8 cellular contexts compared by ENCODE assay signal in the genomic region with DNA sequence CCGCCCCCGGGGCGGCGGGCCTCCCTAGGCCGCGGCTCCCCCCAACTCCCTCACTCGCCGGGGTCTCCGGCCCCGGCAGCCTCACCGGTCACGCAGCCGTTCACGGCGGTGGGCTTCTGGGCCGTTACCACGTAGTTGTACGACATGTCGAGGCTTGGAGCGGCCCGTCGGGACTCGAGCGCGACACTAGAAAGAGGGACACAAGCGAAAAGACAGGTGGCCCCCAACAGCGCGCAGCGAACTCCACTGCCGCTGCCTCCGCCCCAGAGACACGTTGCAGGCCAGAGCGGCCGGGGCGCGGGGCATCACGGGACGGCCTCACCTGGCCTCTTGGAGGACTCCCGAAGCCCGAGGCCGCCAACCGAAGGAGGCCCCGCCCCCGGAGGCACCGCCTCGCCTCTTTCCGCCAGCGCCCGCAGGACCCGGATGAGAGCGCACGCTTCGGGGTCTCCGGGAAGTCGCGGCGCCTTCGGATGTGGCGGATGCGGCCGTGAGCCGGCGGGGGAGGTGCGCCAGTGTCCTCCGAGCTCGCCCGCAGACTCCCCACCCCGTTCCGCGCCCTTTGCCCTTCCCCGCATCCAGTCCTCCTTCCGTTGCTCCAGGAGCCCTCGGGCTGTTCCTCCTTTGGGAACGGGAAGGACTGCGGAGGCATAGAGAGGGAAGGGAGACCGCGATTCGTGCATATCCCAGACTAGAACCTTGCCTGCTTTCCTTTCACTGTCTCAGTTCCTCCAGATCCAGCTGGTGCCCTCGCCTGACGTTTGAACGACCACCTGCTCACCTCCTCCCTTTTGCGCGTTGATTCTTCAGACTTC. TPM values are rescaled to one million over a fixed set of nuclear protein-coding genes. Genes with fewer than 3 reads are reported as not detected.
DNase-seq lines count a peak whose midpoint lies in the region; FAIRE-seq and TF ChIP-seq lines count a peak whose summit lies in the region.

A gene (minus strand): TSS at position 283 of the 815 bp plus-strand sequence. CDS start 137 bp downstream, at position 146.
A gene with protein sequence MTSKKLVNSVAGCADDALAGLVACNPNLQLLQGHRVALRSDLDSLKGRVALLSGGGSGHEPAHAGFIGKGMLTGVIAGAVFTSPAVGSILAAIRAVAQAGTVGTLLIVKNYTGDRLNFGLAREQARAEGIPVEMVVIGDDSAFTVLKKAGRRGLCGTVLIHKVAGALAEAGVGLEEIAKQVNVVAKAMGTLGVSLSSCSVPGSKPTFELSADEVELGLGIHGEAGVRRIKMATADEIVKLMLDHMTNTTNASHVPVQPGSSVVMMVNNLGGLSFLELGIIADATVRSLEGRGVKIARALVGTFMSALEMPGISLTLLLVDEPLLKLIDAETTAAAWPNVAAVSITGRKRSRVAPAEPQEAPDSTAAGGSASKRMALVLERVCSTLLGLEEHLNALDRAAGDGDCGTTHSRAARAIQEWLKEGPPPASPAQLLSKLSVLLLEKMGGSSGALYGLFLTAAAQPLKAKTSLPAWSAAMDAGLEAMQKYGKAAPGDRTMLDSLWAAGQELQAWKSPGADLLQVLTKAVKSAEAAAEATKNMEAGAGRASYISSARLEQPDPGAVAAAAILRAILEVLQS (plus strand): TSS at position 406 of the 815 bp plus-strand sequence. CDS start 1,501 bp downstream, outside the sequence.

- peak within 1 kb of the TSS; percentile 20 for H4K8ac ChIP-seq in neuronal stem cell (ENCODE audit: low read depth, low read length)

- H3K27me3 ChIP-seq in neuronal stem cell (ENCODE audit: control insufficient read depth in 3 of 3, insufficient read depth in 3 of 3, low read depth in 1 of 3, low read length in 3 of 3) (no peaks in the 10 kb centered on the region), subcutaneous abdominal adipose tissue (ENCODE audit: control insufficient read depth in 5 of 5, insufficient read depth in 4 of 5, low read length in 5 of 5) (no peaks in the 10 kb centered on the region)

- peaks cover 1% of the 10 kb centered on the region; the same call in 1 of the 2 replicates for H3K27me3 Mint-ChIP-seq in HFFc6 (ENCODE audit: insufficient read depth)
- no peaks in the 10 kb centered on the region for H3K27me3 Mint-ChIP-seq in activated naive CD4-positive, alpha-beta T cell treated with anti-CD3 and anti-CD28 coated beads for 36 hours (ENCODE audit: low read depth)

- peak within 1 kb of the TSS; percentile 75 for H3K4me2 ChIP-seq in neuronal stem cell (ENCODE audit: insufficient read depth, low read length, poor library complexity, severe bottlenecking)

- H3K4me1 Mint-ChIP-seq in HFFc6 (ENCODE audit: low read depth), result peaks cover 62% of the 10 kb centered on the region
- peaks cover 73% of the 10 kb centered on the region for H3K4me1 Mint-ChIP-seq in activated naive CD4-positive, alpha-beta T cell treated with anti-CD3 and anti-CD28 coated beads for 36 hours (ENCODE audit: low read depth)

- H3K36me3 ChIP-seq in neuronal stem cell (replicated peaks in 1 of 2; ENCODE audit: control insufficient read depth in 2 of 2, insufficient read depth in 2 of 2, low read length in 2 of 2) (peaks cover 8 to 38% of the 10 kb centered on the region in 2 donors), subcutaneous abdominal adipose tissue (ENCODE audit: control insufficient read depth in 5 of 5, insufficient read depth in 5 of 5, low read length in 5 of 5) (peaks cover 5 to 21% (median 15%) of the 10 kb centered on the region in 5 donors)

- H2AK5ac ChIP-seq in neuronal stem cell (ENCODE audit: low read depth, low read length), result peak within 1 kb of the TSS; percentile 96

- peak within 1 kb of the TSS; percentile 77 for H3K4me3 ChIP-seq in NB4 (ENCODE audit: low read depth, low read length)
- peak within 1 kb of the TSS; percentile 96 to 99 for H3K4me3 ChIP-seq in neuronal stem cell (ENCODE audit: low read length in 2 of 2)
- H3K4me3 ChIP-seq in subcutaneous abdominal adipose tissue (ENCODE audit: low read depth in 1 of 5, low read length in 5 of 5), result peak within 1 kb of the TSS; percentile 92 to 98 (median 92)

- CTCF ChIA-PET in activated naive CD4-positive, alpha-beta T cell treated with anti-CD3 and anti-CD28 coated beads for 36 hours (lab: Charles Lee), result interaction anchor here (1.1 to 9.2 kb wide), 6 partner anchors 28 to 236 kb away, joined by 4 to 243 read pairs (median 24); a partner anchor contains a TSS

- H3K4me1 ChIP-seq in neuronal stem cell (ENCODE audit: control insufficient read depth in 2 of 2, insufficient read depth in 1 of 2, low read depth in 1 of 2, low read length in 2 of 2) (peaks cover 11 to 37% of the 10 kb centered on the region in 2 donors), subcutaneous abdominal adipose tissue (ENCODE audit: control insufficient read depth in 5 of 5, insufficient read depth in 5 of 5, low read length in 5 of 5) (peaks cover 10 to 41% (median 38%) of the 10 kb centered on the region in 5 donors)

- H3K9me3 ChIP-seq in neuronal stem cell (replicated peaks in 1 of 2; ENCODE audit: control insufficient read depth in 2 of 2, insufficient read depth in 1 of 2, low read depth in 1 of 2, low read length in 2 of 2) (no peaks in the 10 kb centered on the region), subcutaneous abdominal adipose tissue (ENCODE audit: control insufficient read depth in 5 of 5, low read length in 5 of 5) (no peaks in the 10 kb centered on the region)

- peak within 1 kb of the TSS; percentile 93 for H3K4me3 Mint-ChIP-seq in HFFc6
- peak within 1 kb of the TSS; percentile 96 for H3K4me3 Mint-ChIP-seq in activated naive CD4-positive, alpha-beta T cell treated with anti-CD3 and anti-CD28 coated beads for 36 hours

- H2BK12ac ChIP-seq in neuronal stem cell (ENCODE audit: low read length), result no peak within 1 kb of the TSS

- peak within 1 kb of the TSS; percentile 94 for H2AFZ ChIP-seq in neuronal stem cell (ENCODE audit: low read length)

- H3K14ac ChIP-seq in neuronal stem cell (ENCODE audit: low read length), result peak within 1 kb of the TSS; percentile 97

- H3K9ac ChIP-seq in neuronal stem cell (ENCODE audit: low read depth, low read length, poor library complexity) (peak within 1 kb of the TSS; percentile 99), subcutaneous abdominal adipose tissue (ENCODE audit: low read length in 5 of 5) (peak within 1 kb of the TSS; percentile 92 to 100 (median 99))

- H3K79me1 ChIP-seq in neuronal stem cell (ENCODE audit: low read depth, low read length), result peaks cover 10% of the 10 kb centered on the region

- H2BK15ac ChIP-seq in neuronal stem cell (ENCODE audit: low read length), result no peak within 1 kb of the TSS

- H3K18ac ChIP-seq in neuronal stem cell (ENCODE audit: low read length), result peak within 1 kb of the TSS; percentile 94

- intact Hi-C loops in activated naive CD4-positive, alpha-beta T cell treated with anti-CD3 and anti-CD28 coated beads for 36 hours (cut with micrococcal nuclease), result loop anchor here (1.0 to 10.0 kb wide), 6 partner anchors 29 to 418 kb away; a partner anchor contains a TSS

- peak; percentile 91 for TF ChIP-seq POLR2A in NB4 (IDR thresholded peaks at IDR 0.05; ENCODE audit: extremely low read depth, insufficient read length)

- H3K9me3 Mint-ChIP-seq in HFFc6, result no peaks in the 10 kb centered on the region
- H3K9me3 Mint-ChIP-seq in activated naive CD4-positive, alpha-beta T cell treated with anti-CD3 and anti-CD28 coated beads for 36 hours, result no peaks in the 10 kb centered on the region

- H3K4ac ChIP-seq in neuronal stem cell (ENCODE audit: low read length), result peak within 1 kb of the TSS; percentile 14

- H3K27ac ChIP-seq in neuronal stem cell (replicated peaks; ENCODE audit: low read length), result peak within 1 kb of the TSS; percentile 87
- H3K27ac ChIP-seq in subcutaneous abdominal adipose tissue (ENCODE audit: low read depth, low read length), result peak within 1 kb of the TSS; percentile 89

- peak within 1 kb of the TSS; percentile 90 for H3K23ac ChIP-seq in neuronal stem cell (ENCODE audit: low read depth, low read length, poor library complexity)

- peak within 1 kb of the TSS; percentile 43 for H2BK5ac ChIP-seq in neuronal stem cell (ENCODE audit: low read length)

- peak within 1 kb of the TSS; percentile 85 for H3K27ac Mint-ChIP-seq in HFFc6
- peak within 1 kb of the TSS; percentile 94 for H3K27ac Mint-ChIP-seq in activated naive CD4-positive, alpha-beta T cell treated with anti-CD3 and anti-CD28 coated beads for 36 hours

- H3K36me3 Mint-ChIP-seq in HFFc6 (ENCODE audit: low read depth), result peaks cover 35% of the 10 kb centered on the region
- peaks cover 42% of the 10 kb centered on the region for H3K36me3 Mint-ChIP-seq in activated naive CD4-positive, alpha-beta T cell treated with anti-CD3 and anti-CD28 coated beads for 36 hours (ENCODE audit: low read depth)

- H2BK120ac ChIP-seq in neuronal stem cell (ENCODE audit: low read depth, low read length), result no peak within 1 kb of the TSS

- DNase-seq in GM03348 (ENCODE audit: low spot score) (peak; percentile 97), HFFc6 (peak; percentile 84), NB4 (ENCODE audit: low read depth) (peak; percentile 99), SK-N-DZ (ENCODE audit: low spot score) (peak; percentile 93), frontal cortex (ENCODE audit: low spot score in 2 of 2) (peak; percentile 98), neuronal stem cell (ENCODE audit: low spot score) (peak; percentile 93)
- DNase-seq in activated naive CD4-positive, alpha-beta T cell treated with anti-CD3 and anti-CD28 coated beads for 36 hours, result peak; percentile 98

- WGBS in neuronal stem cell (ENCODE audit: extremely low coverage in 2 of 2, insufficient read length in 2 of 2, insufficient replicate concordance in 1 of 2), 2 donors, result no CpG with 5 or more reads among the region's 83 CpGs

- no peak within 1 kb of the TSS for H4K91ac ChIP-seq in neuronal stem cell (ENCODE audit: low read depth, low read length, poor library complexity)

- TF ChIP-seq CTCF in HFFc6 (IDR thresholded peaks at IDR 0.05), result no peak
- TF ChIP-seq CTCF in NB4 (IDR thresholded peaks at IDR 0.05; ENCODE audit: low read depth, low read length), result no peak

- no peak for FAIRE-seq in frontal cortex (lab: Jason Lieb, UNC)

RNA-seq across cellular contexts. Expression of the first gene that starts in this region (rescaled TPM):
- 100 to 1,000 TPM; 241 to 285 (median 267) TPM for total RNA-seq in HFFc6 (2021; fragmentation: NEBNext Ultra II Directional; extraction: Animal tissue kit (Norgen Biotek cat#: 25700))
- polyA plus RNA-seq in SK-N-DZ (2014; cell fraction: cytosol; rRNA removed), result 263 and 280 TPM in 2 replicates
- polyA plus RNA-seq in SK-N-DZ (2014; cell fraction: nucleus; rRNA removed), result 141 and 143 TPM in 2 replicates
- total RNA-seq in activated naive CD4-positive, alpha-beta T cell treated with anti-CD3 and anti-CD28 coated beads for 36 hours, result 100 to 1,000 TPM; 227 to 236 TPM
- 223 TPM for total RNA-seq in frontal cortex
- polyA plus RNA-seq in neuronal stem cell (2013, experiment 1 of 2), result 94.2 TPM
- 91.0 TPM for polyA plus RNA-seq in neuronal stem cell (2013, experiment 2 of 2)

RNA-seq across cellular contexts. Expression of the second gene that starts in this region (rescaled TPM):
- total RNA-seq in HFFc6 (2021; fragmentation: NEBNext Ultra II Directional; extraction: Animal tissue kit (Norgen Biotek cat#: 25700)), result 10 to 100 TPM; 27.3 to 43.0 (median 31.8) TPM
- 64.3 and 88.2 TPM in 2 replicates for polyA plus RNA-seq in SK-N-DZ (2014; cell fraction: cytosol; rRNA removed)
- polyA plus RNA-seq in SK-N-DZ (2014; cell fraction: nucleus; rRNA removed), result 122 and 159 TPM in 2 replicates
- 100 to 1,000 TPM; 146 to 154 TPM for total RNA-seq in activated naive CD4-positive, alpha-beta T cell treated with anti-CD3 and anti-CD28 coated beads for 36 hours
- 7.7 TPM for total RNA-seq in frontal cortex
- polyA plus RNA-seq in neuronal stem cell (2013, experiment 1 of 2), result 18.6 TPM
- polyA plus RNA-seq in neuronal stem cell (2013, experiment 2 of 2), result 20.1 TPM

Comparison
In these comparisons a context has a peak if more than half of its experiments do, and no peak if none do; other contexts are left out.
1. Peak in every context shown above with its lines: DNase-seq, H3K4me3 ChIP-seq and H3K27ac ChIP-seq.